2 cellular contexts compared by ENCODE assay signal in the genomic region with DNA sequence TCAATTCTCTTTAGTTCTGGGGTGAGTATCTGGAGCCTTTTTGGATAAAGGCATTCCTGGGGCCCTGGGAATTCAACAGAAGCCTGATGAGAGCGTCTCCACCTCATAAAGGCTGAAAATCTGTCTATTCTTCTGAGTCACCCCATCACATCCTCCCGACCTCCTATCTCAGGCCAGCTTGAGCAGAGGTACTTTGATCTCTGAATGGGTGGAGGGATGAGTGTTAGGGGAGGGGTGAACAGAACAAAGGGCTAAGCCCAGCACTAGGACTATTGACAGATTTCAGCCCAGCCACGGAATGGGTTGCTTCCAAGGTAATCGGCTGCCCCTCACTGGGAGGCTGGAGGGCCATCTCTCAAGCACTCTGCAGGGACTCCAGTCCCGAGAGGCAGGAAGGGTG.
TF ChIP-seq lines count a peak whose summit lies in the region.

No MANE protein-coding gene starts in this region.

TF ChIP-seq in IMR-90, 13 proteins besides CTCF, POLR2A, EP300 and RAD21:
- TF ChIP-seq, protein P1, sequence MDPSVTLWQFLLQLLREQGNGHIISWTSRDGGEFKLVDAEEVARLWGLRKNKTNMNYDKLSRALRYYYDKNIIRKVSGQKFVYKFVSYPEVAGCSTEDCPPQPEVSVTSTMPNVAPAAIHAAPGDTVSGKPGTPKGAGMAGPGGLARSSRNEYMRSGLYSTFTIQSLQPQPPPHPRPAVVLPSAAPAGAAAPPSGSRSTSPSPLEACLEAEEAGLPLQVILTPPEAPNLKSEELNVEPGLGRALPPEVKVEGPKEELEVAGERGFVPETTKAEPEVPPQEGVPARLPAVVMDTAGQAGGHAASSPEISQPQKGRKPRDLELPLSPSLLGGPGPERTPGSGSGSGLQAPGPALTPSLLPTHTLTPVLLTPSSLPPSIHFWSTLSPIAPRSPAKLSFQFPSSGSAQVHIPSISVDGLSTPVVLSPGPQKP (IDR thresholded peaks at IDR 0.05; ENCODE audit: borderline replicate concordance, low read depth, low read length), result no peak
- TF ChIP-seq, protein P2, sequence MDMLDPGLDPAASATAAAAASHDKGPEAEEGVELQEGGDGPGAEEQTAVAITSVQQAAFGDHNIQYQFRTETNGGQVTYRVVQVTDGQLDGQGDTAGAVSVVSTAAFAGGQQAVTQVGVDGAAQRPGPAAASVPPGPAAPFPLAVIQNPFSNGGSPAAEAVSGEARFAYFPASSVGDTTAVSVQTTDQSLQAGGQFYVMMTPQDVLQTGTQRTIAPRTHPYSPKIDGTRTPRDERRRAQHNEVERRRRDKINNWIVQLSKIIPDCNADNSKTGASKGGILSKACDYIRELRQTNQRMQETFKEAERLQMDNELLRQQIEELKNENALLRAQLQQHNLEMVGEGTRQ (IDR thresholded peaks at IDR 0.05; ENCODE audit: low read depth, low read length), result no peak
- TF ChIP-seq BHLHE40 (IDR thresholded peaks at IDR 0.05; ENCODE audit: low read depth, low read length) (no peak), NFE2L2 (IDR thresholded peaks at IDR 0.05; ENCODE audit: low read depth, low read length) (no peak), FOS (IDR thresholded peaks at IDR 0.05; ENCODE audit: low read depth, low read length) (no peak), RCOR1 (IDR thresholded peaks at IDR 0.05; ENCODE audit: insufficient replicate concordance, low read length) (no peak), RFX5 (IDR thresholded peaks at IDR 0.05; ENCODE audit: low read depth, low read length) (no peak), CEBPB (IDR thresholded peaks at IDR 0.05; ENCODE audit: low read depth, low read length) (no peak), MAZ (IDR thresholded peaks at IDR 0.05; ENCODE audit: borderline replicate concordance, low read depth, low read length) (no peak), MAFK (IDR thresholded peaks at IDR 0.05; ENCODE audit: low read depth, low read length) (no peak), SMC3 (IDR thresholded peaks at IDR 0.05; ENCODE audit: low read depth, low read length) (no peak), MXI1 (IDR thresholded peaks at IDR 0.05; ENCODE audit: borderline replicate concordance, low read depth, low read length) (no peak), CHD1 (IDR thresholded peaks at IDR 0.05; ENCODE audit: low read depth, low read length) (no peak)
TF ChIP-seq in IMR-90: peak in this region for 0.

TF ChIP-seq in GM12878, 131 proteins besides CTCF, POLR2A, EP300 and RAD21:
- TF ChIP-seq BCL11A (IDR thresholded peaks at IDR 0.05; ENCODE audit: low read depth, low read length) (no peak), MTA3 (IDR thresholded peaks at IDR 0.05; ENCODE audit: borderline replicate concordance, low read length) (no peak), YBX1 (IDR thresholded peaks at IDR 0.05) (no peak)
TF ChIP-seq in GM12878: peak in this region for 0.
